1 cellular context compared by ENCODE assay signal in genomic region chr2:168254158-168254935, GRCh38.
TF ChIP-seq lines count a peak whose summit lies in the region.

No MANE protein-coding gene starts in this region.

TF ChIP-seq in IMR-90, 13 proteins besides CTCF, POLR2A, EP300 and RAD21 (continued from another document):
- TF ChIP-seq ELK1 (IDR thresholded peaks at IDR 0.05; ENCODE audit: borderline replicate concordance, low read depth, low read length) (no peak), CHD1 (IDR thresholded peaks at IDR 0.05; ENCODE audit: low read depth, low read length) (no peak), MAZ (IDR thresholded peaks at IDR 0.05; ENCODE audit: borderline replicate concordance, low read depth, low read length) (no peak), SMC3 (IDR thresholded peaks at IDR 0.05; ENCODE audit: low read depth, low read length) (no peak), BHLHE40 (IDR thresholded peaks at IDR 0.05; ENCODE audit: low read depth, low read length) (no peak), NFE2L2 (IDR thresholded peaks at IDR 0.05; ENCODE audit: low read depth, low read length) (no peak), FOS (IDR thresholded peaks at IDR 0.05; ENCODE audit: low read depth, low read length) (no peak), MXI1 (IDR thresholded peaks at IDR 0.05; ENCODE audit: borderline replicate concordance, low read depth, low read length) (no peak), CEBPB (IDR thresholded peaks at IDR 0.05; ENCODE audit: low read depth, low read length) (no peak), RFX5 (IDR thresholded peaks at IDR 0.05; ENCODE audit: low read depth, low read length) (no peak), RCOR1 (IDR thresholded peaks at IDR 0.05; ENCODE audit: insufficient replicate concordance, low read length) (no peak)
